ENCODE assay signal across 17 cellular contexts in the genomic region with DNA sequence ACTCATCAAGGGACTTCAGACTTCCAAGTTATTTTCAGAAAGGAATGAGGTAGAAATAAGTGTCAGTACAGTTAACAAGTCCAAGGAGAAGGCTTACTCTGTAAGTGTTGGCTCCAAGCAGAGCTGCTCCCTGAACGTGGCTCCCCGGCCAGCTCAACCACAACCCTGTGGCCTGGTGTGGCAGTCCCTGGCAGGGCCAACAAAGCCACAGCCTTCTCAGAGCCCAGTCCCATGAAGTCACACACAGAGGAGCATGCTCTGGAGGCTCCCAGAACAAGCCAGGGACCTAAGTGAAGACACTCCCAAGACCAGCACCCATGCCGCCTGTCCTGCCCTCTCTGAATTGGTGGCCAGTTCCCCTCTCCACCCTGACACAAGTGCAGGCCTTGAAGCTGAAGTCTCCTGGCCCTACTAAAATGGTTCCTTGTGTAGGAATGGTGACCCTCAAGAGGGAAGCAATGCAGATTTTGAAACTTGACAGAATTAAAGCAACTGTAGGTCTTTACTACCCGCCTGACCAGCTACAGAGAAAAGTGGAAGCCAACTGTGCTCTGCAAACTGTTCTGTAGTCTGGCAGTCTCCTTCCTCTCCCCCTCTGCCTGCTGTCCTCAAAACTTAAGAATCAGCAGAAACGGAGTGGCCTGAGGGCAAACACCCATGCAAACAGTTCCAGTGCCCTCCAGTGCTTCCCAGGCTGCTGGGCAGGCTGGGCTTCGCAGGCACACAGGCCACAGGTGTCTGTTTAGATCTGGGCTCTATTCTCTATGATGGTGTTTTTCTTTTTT. TPM values are rescaled to one million over a fixed set of nuclear protein-coding genes. Genes with fewer than 3 reads are reported as not detected.
DNase-seq lines count a peak whose midpoint lies in the region; ATAC-seq and TF ChIP-seq lines count a peak whose summit lies in the region.
"Had no signal": no experiment of that assay in that cellular context is flagged by ENCODE, and none has a peak within 500 bp of the region (broad histone marks: within the 10 kb centered on the region; RNA-seq: fewer than 3 reads in every experiment).

No MANE protein-coding gene starts in this region.

- no peak for TF ChIP-seq CTCF in right atrium auricular region (IDR thresholded peaks at IDR 0.05)

- H2AFZ ChIP-seq in trophoblast cell (ENCODE audit: insufficient read depth, low read length, poor library complexity) = no peak overlapping the region
- H2AFZ ChIP-seq: hepatocyte had no signal

- H3K4ac ChIP-seq in trophoblast cell (ENCODE audit: low read depth, low read length) = no peak overlapping the region

- DNase-seq in M059J (ENCODE audit: low read depth) = peak; percentile 14
- DNase-seq in right atrium auricular region (ENCODE audit: low spot score) = peak; percentile 57
- no peak for DNase-seq in trophoblast cell
- DNase-seq in stimulated activated CD4-positive, alpha-beta T cell treated with anti-CD3 and anti-CD28 coated beads, Interleukin-4, amount 100 ng/mL, for 24 hours = no peak
- DNase-seq in GF-D8 (lab: John Stamatoyannopoulos, UW) = no peak
- no peak for DNase-seq in OCI-M1 (lab: John Stamatoyannopoulos, UW)
- DNase-seq: activated CD8-positive, alpha-beta memory T cell treated with anti-CD3 and anti-CD28 coated beads for 24 hours; Caco-2; effector CD8-positive, alpha-beta T cell; EL; NCI-H187 treated with DMSO at 0.1 percent for 48 hours; stimulated activated naive CD8-positive, alpha-beta T cell treated with anti-CD3 and anti-CD28 coated beads, Interleukin-15, amount 100 ng/mL, for 72 hours had no signal

- H4K91ac ChIP-seq in trophoblast cell (ENCODE audit: low read depth, low read length) = peak overlapping the region; percentile 15

- no peaks in the 10 kb centered on the region for H4K20me1 ChIP-seq in BLaER1

- H3K27ac ChIP-seq in BLaER1 (no peak overlapping the region), right atrium auricular region (no peak overlapping the region), trophoblast cell (ENCODE audit: low read depth, low read length) (no peak overlapping the region)
- H3K27ac ChIP-seq: cardiac muscle cell had no signal

- no peak overlapping the region for H3K14ac ChIP-seq in trophoblast cell (ENCODE audit: low read length)

- no peak overlapping the region for H4K12ac ChIP-seq in trophoblast cell (ENCODE audit: low read depth, low read length)

- H3K4me1 ChIP-seq in BLaER1 (peaks cover 56% of the 10 kb centered on the region), right atrium auricular region (peaks cover 0 to 11% of the 10 kb centered on the region in 2 donors), trophoblast cell (ENCODE audit: control insufficient read depth in 1 of 2, insufficient read depth in 2 of 2, low read length in 2 of 2) (peaks cover 3 to 4% of the 10 kb centered on the region in 2 experiments)
- H3K4me1 ChIP-seq: Caco-2 had no signal

- no CpG with 5 or more reads among the region's 6 CpGs for whole genome bisulfite sequencing in trophoblast cell (ENCODE audit: extremely low coverage, insufficient coverage, insufficient read length)

- no peaks in the 10 kb centered on the region for H3K27me3 ChIP-seq in BLaER1
- H3K27me3 ChIP-seq in right atrium auricular region = no peaks in the 10 kb centered on the region
- H3K27me3 ChIP-seq in trophoblast cell (ENCODE audit: insufficient read depth, low read length) = no peaks in the 10 kb centered on the region
- H3K27me3 ChIP-seq: cardiac muscle cell, hepatocyte had no signal

- H2AK5ac ChIP-seq in trophoblast cell (ENCODE audit: low read length) = no peak overlapping the region

- H3K4me2 ChIP-seq in BLaER1 (peak overlapping the region; percentile 3; the same call in 1 of the 2 replicates), trophoblast cell (ENCODE audit: low read length) (no peak overlapping the region)
- H3K4me2 ChIP-seq: hepatocyte had no signal

- ATAC-seq in GM19328 (IDR thresholded peaks at IDR 0.05; ENCODE audit: unreplicated experiment) = no peak
- ATAC-seq: activated T-helper 17 cell treated with anti-CD3 and anti-CD28 coated beads, Interleukin-2, amount 50 U/mL, for 72 hours; stimulated activated naive CD8-positive, alpha-beta T cell treated with anti-CD3 and anti-CD28 coated beads, Interleukin-15, amount 100 ng/mL, for 72 hours had no signal

- H3K9ac ChIP-seq in BLaER1 = no peak overlapping the region
- H3K9ac ChIP-seq in trophoblast cell (ENCODE audit: low read length) = no peak overlapping the region

- no peak overlapping the region for H3K18ac ChIP-seq in trophoblast cell (ENCODE audit: low read length)

- no peak overlapping the region for H3K23ac ChIP-seq in trophoblast cell (ENCODE audit: low read length)

- no peak overlapping the region for H2BK12ac ChIP-seq in trophoblast cell (ENCODE audit: low read length)

- H4K8ac ChIP-seq in trophoblast cell (ENCODE audit: low read depth, low read length) = peak overlapping the region; percentile 29

- no peak overlapping the region for H3K4me3 ChIP-seq in BLaER1
- no peak overlapping the region for H3K4me3 ChIP-seq in right atrium auricular region
- no peak overlapping the region for H3K4me3 ChIP-seq in trophoblast cell (ENCODE audit: low read depth, low read length)
- H3K4me3 ChIP-seq: cardiac muscle cell, hepatocyte had no signal

- H2BK5ac ChIP-seq in trophoblast cell (ENCODE audit: low read depth, low read length, poor library complexity) = no peak overlapping the region

- no peaks in the 10 kb centered on the region for H3K79me2 ChIP-seq in trophoblast cell (ENCODE audit: control insufficient read depth, insufficient read depth, low read length, poor library complexity)
- H3K79me2 ChIP-seq: hepatocyte had no signal

- no peak overlapping the region for H2BK120ac ChIP-seq in trophoblast cell (ENCODE audit: insufficient read depth, low read length, poor library complexity)

- no peaks in the 10 kb centered on the region for H3K79me1 ChIP-seq in trophoblast cell (ENCODE audit: low read length)

- H3K36me3 ChIP-seq in BLaER1 (peaks cover 70% of the 10 kb centered on the region), right atrium auricular region (peaks cover 61% of the 10 kb centered on the region), trophoblast cell (ENCODE audit: control insufficient read depth in 1 of 2, insufficient read depth in 2 of 2, low read length in 2 of 2) (peaks cover 19 to 25% of the 10 kb centered on the region in 2 experiments)

- H3K9me3 ChIP-seq in BLaER1 (peaks cover 25% of the 10 kb centered on the region), right atrium auricular region (no peaks in the 10 kb centered on the region), trophoblast cell (ENCODE audit: insufficient read depth, low read depth, low read length) (peaks cover 1% of the 10 kb centered on the region)
- H3K9me3 ChIP-seq: Caco-2 had no signal

RNA-seq across cellular contexts. Expression of a gene that starts 51.1 kb away (rescaled TPM):
- 1.3 and 4.6 TPM in 2 replicates for total RNA-seq in M059J (2014; rRNA removed; shearing (Covaris generic))
- 10 to 100 TPM in 1 of 2 donors, 1 to 10 TPM in 1; 9.0 to 11.2 TPM for total RNA-seq in right atrium auricular region
- 8.0 and 8.5 TPM in 2 replicates for polyA plus RNA-seq in trophoblast cell (2013)

Comparison
In these comparisons a context has a peak if more than half of its experiments do, and no peak if none do; other contexts are left out.
1. DNase-seq: peak in M059J (single experiment) and right atrium auricular region (single experiment); none in trophoblast cell (0 of 2), stimulated activated CD4-positive, alpha-beta T cell treated with anti-CD3 and anti-CD28 coated beads, Interleukin-4, amount 100 ng/mL, for 24 hours (single experiment), GF-D8 (single experiment) and OCI-M1 (single experiment).